ENCODE assay signal across 19 cellular contexts in the genomic region with DNA sequence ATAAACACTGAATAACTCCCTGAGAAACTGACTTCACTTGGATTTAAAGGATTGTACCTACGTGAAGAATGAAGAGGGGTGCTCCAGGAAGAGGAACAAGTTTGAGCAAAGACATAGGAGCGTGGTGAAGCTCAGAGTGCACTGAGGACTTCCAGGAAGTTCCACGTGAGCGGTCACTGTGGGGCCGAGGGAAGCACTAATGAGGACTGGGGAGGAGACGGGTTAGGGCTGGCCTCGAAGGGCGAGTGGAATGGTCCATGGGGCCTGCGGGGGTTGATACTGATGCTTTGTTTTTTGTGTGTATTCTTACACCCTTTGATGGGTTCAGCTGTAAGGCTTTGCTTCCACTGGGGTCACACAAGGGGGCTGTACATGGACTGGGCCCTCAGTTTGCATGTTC.
A peak's percentile ranks its signal among the peaks of the same experiment; 100 is the strongest.
DNase-seq lines count a peak whose midpoint lies in the region; ATAC-seq and TF ChIP-seq lines count a peak whose summit lies in the region.
"Had no signal": no experiment of that assay in that cellular context is flagged by ENCODE, and none has a peak within 500 bp of the region (broad histone marks: within the 10 kb centered on the region; RNA-seq: fewer than 3 reads in every experiment).

No MANE protein-coding gene starts in this region.

- H3K27me3 ChIP-seq in BLaER1 treated with 17β-estradiol and CSF1 and Interleukin-3, amounts not matched to agents 10 nM and 100 nM = no peaks in the 10 kb centered on the region
- H3K27me3 ChIP-seq in neural progenitor cell (peaks cover 14% of the 10 kb centered on the region), spleen (replicated peaks in 1 of 7) (no peaks in the 10 kb centered on the region)

- POLR2A ChIA-PET in HEK293 (lab: Yijun Ruan, JAX) = no interaction called here

- DNase-seq in neural progenitor cell (ENCODE audit: low spot score) = no peak
- DNase-seq in spleen = peak; percentile 54
- no peak for DNase-seq in activated naive CD4-positive, alpha-beta T cell (lab: John Stamatoyannopoulos, UW)
- DNase-seq: C1 segment of cervical spinal cord; CD4-positive, CD25-positive, alpha-beta regulatory T cell; CD8-positive, alpha-beta memory T cell; DMS 273 treated with DMSO at 0.1 percent for 48 hours; DMS79; EL; GDM1; GOT3; H7; HCEC 1CT had no signal

- peaks cover 32% of the 10 kb centered on the region for H3K4me1 Mint-ChIP-seq in neural progenitor cell
- H3K4me1 Mint-ChIP-seq: B cell; CD4-positive, CD25-positive, alpha-beta regulatory T cell; CD8-positive, alpha-beta memory T cell had no signal

- no peak overlapping the region for H3K4me3 Mint-ChIP-seq in neural progenitor cell
- H3K4me3 Mint-ChIP-seq: B cell; CD4-positive, CD25-positive, alpha-beta regulatory T cell; CD8-positive, alpha-beta memory T cell had no signal

- WGBS in spleen, 5 donors = 68 to 80% (median 77%) methylated on average over 9 of the region's 9 CpGs

- peaks cover 33% of the 10 kb centered on the region for H3K9me3 Mint-ChIP-seq in neural progenitor cell

- no peaks in the 10 kb centered on the region for H3K79me2 ChIP-seq in neural progenitor cell (ENCODE audit: low read depth)

- H3K4me2 ChIP-seq in BLaER1 treated with 17β-estradiol and CSF1 and Interleukin-3, amounts not matched to agents 10 nM and 100 nM = peak overlapping the region in 8 of 11 experiments; percentile 4 to 48 (median 34); a peak in 13 of 22 replicates
- H3K4me2 ChIP-seq in neural progenitor cell = no peak overlapping the region

- H3K4me1 ChIP-seq in BLaER1 treated with 17β-estradiol and CSF1 and Interleukin-3, amounts not matched to agents 10 nM and 100 nM = peaks cover 20 to 32% (median 29%) of the 10 kb centered on the region in 10 experiments
- no peaks in the 10 kb centered on the region for H3K4me1 ChIP-seq in HEK293 (ENCODE audit: control insufficient read depth, insufficient read depth, low read length)
- H3K4me1 ChIP-seq in neural progenitor cell = no peaks in the 10 kb centered on the region
- H3K4me1 ChIP-seq in spleen = no peaks in the 10 kb centered on the region

- CTCF ChIA-PET in HEK293 (lab: Yijun Ruan, JAX) = no interaction called here

- peak overlapping the region; percentile 70 for H3K27ac Mint-ChIP-seq in neural progenitor cell
- H3K27ac Mint-ChIP-seq: B cell; CD4-positive, CD25-positive, alpha-beta regulatory T cell; CD8-positive, alpha-beta memory T cell had no signal

- no peak for ATAC-seq in HG02970 (IDR thresholded peaks at IDR 0.05; ENCODE audit: low FRiP score, unreplicated experiment)
- no peak for ATAC-seq in GM18861 (IDR thresholded peaks at IDR 0.05; ENCODE audit: unreplicated experiment)
- ATAC-seq: GM12878 had no signal

- no peak overlapping the region for H3K4me3 ChIP-seq in BLaER1 treated with 17β-estradiol and CSF1 and Interleukin-3, amounts not matched to agents 10 nM and 100 nM
- H3K4me3 ChIP-seq in HEK293 (ENCODE audit: low read depth, low read length) = no peak overlapping the region
- no peak overlapping the region for H3K4me3 ChIP-seq in neural progenitor cell
- no peak overlapping the region for H3K4me3 ChIP-seq in spleen
- H3K4me3 ChIP-seq: GM12878 had no signal

- TF ChIP-seq CTCF in HEK293 (tag by site-specific recombination; IDR thresholded peaks at IDR 0.05) = no peak
- TF ChIP-seq CTCF in neural progenitor cell (IDR thresholded peaks at IDR 0.05) = no peak
- no peak for TF ChIP-seq CTCF in spleen (IDR thresholded peaks at IDR 0.05 in 8 of 11, conservative IDR thresholded peaks at IDR 0.05 in 3 of 11)

- H3K9ac ChIP-seq in BLaER1 treated with 17β-estradiol and CSF1 and Interleukin-3, amounts not matched to agents 10 nM and 100 nM = no peak overlapping the region
- no peak overlapping the region for H3K9ac ChIP-seq in neural progenitor cell

- intact Hi-C loops in spleen (cut with DNase I; ENCODE audit: low total_unique reads) = no loop called here

- H4K20me1 ChIP-seq in BLaER1 treated with 17β-estradiol and CSF1 and Interleukin-3, amounts not matched to agents 10 nM and 100 nM = peaks cover 0 to 3% (median 0%) of the 10 kb centered on the region in 11 experiments; a peak in 1 of 22 replicates
- no peaks in the 10 kb centered on the region for H4K20me1 ChIP-seq in neural progenitor cell (ENCODE audit: low read depth)

- peaks cover 15% of the 10 kb centered on the region for H3K36me3 Mint-ChIP-seq in neural progenitor cell
- H3K36me3 Mint-ChIP-seq: CD4-positive, CD25-positive, alpha-beta regulatory T cell; CD8-positive, alpha-beta memory T cell had no signal

- H3F3A ChIP-seq in neural progenitor cell (ENCODE audit: low read depth) = no peaks in the 10 kb centered on the region

- peaks cover 6% of the 10 kb centered on the region for H3K27me3 Mint-ChIP-seq in neural progenitor cell (ENCODE audit: insufficient read depth, low read depth)
- H3K27me3 Mint-ChIP-seq: B cell; CD4-positive, CD25-positive, alpha-beta regulatory T cell had no signal

- H2AFZ ChIP-seq in neural progenitor cell (replicated peaks) = no peak overlapping the region

- H3K36me3 ChIP-seq in BLaER1 treated with 17β-estradiol and CSF1 and Interleukin-3, amounts not matched to agents 10 nM and 100 nM = no peaks in the 10 kb centered on the region
- H3K36me3 ChIP-seq in HEK293 (ENCODE audit: control insufficient read depth in 2 of 2, insufficient read depth in 1 of 2, low read length in 2 of 2) (no peaks in the 10 kb centered on the region), neural progenitor cell (no peaks in the 10 kb centered on the region), spleen (no peaks in the 10 kb centered on the region)

- peaks cover 0 to 11% (median 5%) of the 10 kb centered on the region in 11 experiments; a peak in 7 of 22 replicates for H3K9me3 ChIP-seq in BLaER1 treated with 17β-estradiol and CSF1 and Interleukin-3, amounts not matched to agents 10 nM and 100 nM (replicated peaks in 1 of 11)
- H3K9me3 ChIP-seq in HEK293 (ENCODE audit: control insufficient read depth, insufficient read depth, low read depth, low read length) (no peaks in the 10 kb centered on the region), neural progenitor cell (ENCODE audit: low read depth) (no peaks in the 10 kb centered on the region), spleen (peaks cover 0 to 42% (median 0%) of the 10 kb centered on the region in 8 donors)

- no peak overlapping the region for H3K27ac ChIP-seq in BLaER1 treated with 17β-estradiol and CSF1 and Interleukin-3, amounts not matched to agents 10 nM and 100 nM
- no peak overlapping the region for H3K27ac ChIP-seq in HEK293 (ENCODE audit: extremely low read depth, low read depth, low read length)
- H3K27ac ChIP-seq in neural progenitor cell = no peak overlapping the region
- no peak overlapping the region for H3K27ac ChIP-seq in spleen

- TF ChIP-seq POLR2A in spleen (IDR thresholded peaks at IDR 0.05) = no peak

TF ChIP-seq in HEK293, 187 proteins besides CTCF, POLR2A, EP300 and RAD21 (continues in another document):
- TF ChIP-seq, protein P1, sequence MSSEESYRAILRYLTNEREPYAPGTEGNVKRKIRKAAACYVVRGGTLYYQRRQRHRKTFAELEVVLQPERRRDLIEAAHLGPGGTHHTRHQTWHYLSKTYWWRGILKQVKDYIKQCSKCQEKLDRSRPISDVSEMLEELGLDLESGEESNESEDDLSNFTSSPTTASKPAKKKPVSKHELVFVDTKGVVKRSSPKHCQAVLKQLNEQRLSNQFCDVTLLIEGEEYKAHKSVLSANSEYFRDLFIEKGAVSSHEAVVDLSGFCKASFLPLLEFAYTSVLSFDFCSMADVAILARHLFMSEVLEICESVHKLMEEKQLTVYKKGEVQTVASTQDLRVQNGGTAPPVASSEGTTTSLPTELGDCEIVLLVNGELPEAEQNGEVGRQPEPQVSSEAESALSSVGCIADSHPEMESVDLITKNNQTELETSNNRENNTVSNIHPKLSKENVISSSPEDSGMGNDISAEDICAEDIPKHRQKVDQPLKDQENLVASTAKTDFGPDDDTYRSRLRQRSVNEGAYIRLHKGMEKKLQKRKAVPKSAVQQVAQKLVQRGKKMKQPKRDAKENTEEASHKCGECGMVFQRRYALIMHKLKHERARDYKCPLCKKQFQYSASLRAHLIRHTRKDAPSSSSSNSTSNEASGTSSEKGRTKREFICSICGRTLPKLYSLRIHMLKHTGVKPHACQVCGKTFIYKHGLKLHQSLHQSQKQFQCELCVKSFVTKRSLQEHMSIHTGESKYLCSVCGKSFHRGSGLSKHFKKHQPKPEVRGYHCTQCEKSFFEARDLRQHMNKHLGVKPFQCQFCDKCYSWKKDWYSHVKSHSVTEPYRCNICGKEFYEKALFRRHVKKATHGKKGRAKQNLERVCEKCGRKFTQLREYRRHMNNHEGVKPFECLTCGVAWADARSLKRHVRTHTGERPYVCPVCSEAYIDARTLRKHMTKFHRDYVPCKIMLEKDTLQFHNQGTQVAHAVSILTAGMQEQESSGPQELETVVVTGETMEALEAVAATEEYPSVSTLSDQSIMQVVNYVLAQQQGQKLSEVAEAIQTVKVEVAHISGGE (tag by site-specific recombination; conservative IDR thresholded peaks at IDR 0.05; ENCODE audit: low read depth) = no peak
- TF ChIP-seq, protein P2, sequence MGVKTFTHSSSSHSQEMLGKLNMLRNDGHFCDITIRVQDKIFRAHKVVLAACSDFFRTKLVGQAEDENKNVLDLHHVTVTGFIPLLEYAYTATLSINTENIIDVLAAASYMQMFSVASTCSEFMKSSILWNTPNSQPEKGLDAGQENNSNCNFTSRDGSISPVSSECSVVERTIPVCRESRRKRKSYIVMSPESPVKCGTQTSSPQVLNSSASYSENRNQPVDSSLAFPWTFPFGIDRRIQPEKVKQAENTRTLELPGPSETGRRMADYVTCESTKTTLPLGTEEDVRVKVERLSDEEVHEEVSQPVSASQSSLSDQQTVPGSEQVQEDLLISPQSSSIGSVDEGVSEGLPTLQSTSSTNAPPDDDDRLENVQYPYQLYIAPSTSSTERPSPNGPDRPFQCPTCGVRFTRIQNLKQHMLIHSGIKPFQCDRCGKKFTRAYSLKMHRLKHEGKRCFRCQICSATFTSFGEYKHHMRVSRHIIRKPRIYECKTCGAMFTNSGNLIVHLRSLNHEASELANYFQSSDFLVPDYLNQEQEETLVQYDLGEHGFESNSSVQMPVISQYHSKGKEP (tag by site-specific recombination; IDR thresholded peaks at IDR 0.05) = no peak
- TF ChIP-seq TCF7L2 (IDR thresholded peaks at IDR 0.05; ENCODE audit: borderline replicate concordance, low read depth, low read length) = no peak
